In genomic region chr16:66609139-66609510, GRCh38 we compare ENCODE assay signal across 13 cellular contexts. TPM values are rescaled to one million over a fixed set of nuclear protein-coding genes. Genes with fewer than 3 reads are reported as not detected.
DNase-seq lines count a peak whose midpoint lies in the region; TF ChIP-seq lines count a peak whose summit lies in the region.
"Had no signal": no experiment of that assay in that cellular context is flagged by ENCODE, and none has a peak within 500 bp of the region (broad histone marks: within the 10 kb centered on the region; RNA-seq: fewer than 3 reads in every experiment).

No MANE protein-coding gene starts in this region.

- WGBS in HUES64 = 89% methylated on average over 12 of the region's 12 CpGs
- WGBS in trophoblast cell (ENCODE audit: extremely low coverage, insufficient coverage, insufficient read length) = no CpG with 5 or more reads among the region's 12 CpGs

- H2AFZ ChIP-seq in trophoblast cell (ENCODE audit: insufficient read depth, low read length, poor library complexity) = no peak overlapping the region

- H3K27ac Mint-ChIP-seq in endothelial cell (ENCODE audit: unreplicated experiment) (peak overlapping the region; percentile 24), chondrocyte (ENCODE audit: unreplicated experiment) (no peak overlapping the region)

- H3K4me1 Mint-ChIP-seq in endothelial cell (ENCODE audit: unreplicated experiment) (peaks cover 36% of the 10 kb centered on the region), chondrocyte (ENCODE audit: low read depth) (peaks cover 32% of the 10 kb centered on the region)

- peaks cover 52% of the 10 kb centered on the region for H3K36me3 ChIP-seq in HUES64 (ENCODE audit: insufficient read depth, low read length)
- peaks cover 47 to 55% of the 10 kb centered on the region in 2 experiments for H3K36me3 ChIP-seq in trophoblast cell (ENCODE audit: control insufficient read depth in 1 of 2, insufficient read depth in 2 of 2, low read length in 2 of 2)

- H3K9me3 Mint-ChIP-seq in endothelial cell (ENCODE audit: unreplicated experiment) = no peaks in the 10 kb centered on the region
- H3K9me3 Mint-ChIP-seq in chondrocyte (ENCODE audit: low read depth) = no peaks in the 10 kb centered on the region
- H3K9me3 Mint-ChIP-seq: activated CD4-positive, alpha-beta T cell treated with anti-CD3 and anti-CD28 coated beads, Interleukin-2, amount 10 ng/mL, durations not matched to agents 24 days and 14 days had no signal

- TF ChIP-seq CTCF in C4-2B (conservative IDR thresholded peaks at IDR 0.05) (no peak), endothelial cell (IDR thresholded peaks at IDR 0.05; ENCODE audit: unreplicated experiment) (no peak), chondrocyte (IDR thresholded peaks at IDR 0.05) (no peak)

- H3K27ac ChIP-seq in C4-2B (peak overlapping the region; percentile 12; the same call in 1 of the 2 replicates), HUES64 (ENCODE audit: low read depth, low read length) (peak overlapping the region; percentile 24; the same call in 1 of the 2 replicates), trophoblast cell (ENCODE audit: low read depth, low read length) (no peak overlapping the region)

- DNase-seq in endothelial cell (ENCODE audit: low spot score) (no peak), trophoblast cell (peak; percentile 40 to 63), chondrocyte (ENCODE audit: low spot score) (no peak), H4 (ENCODE audit: low spot score) (no peak), AG08395 (ENCODE audit: low spot score) (no peak)
- no peak for DNase-seq in activated naive CD4-positive, alpha-beta T cell treated with Interleukin-2 at 50 U/mL for 16 hours

- H3K9ac ChIP-seq in HUES64 (ENCODE audit: low read depth, low read length) = no peak overlapping the region
- H3K9ac ChIP-seq in trophoblast cell (ENCODE audit: low read length) = no peak overlapping the region

- H3K23ac ChIP-seq in trophoblast cell (ENCODE audit: low read length) = no peak overlapping the region

- H3K9me3 ChIP-seq in HUES64 (ENCODE audit: insufficient read depth, low read depth, low read length) (peaks cover 3% of the 10 kb centered on the region; the same call in 1 of the 2 replicates), trophoblast cell (ENCODE audit: insufficient read depth, low read depth, low read length) (peaks cover 6% of the 10 kb centered on the region)
- H3K9me3 ChIP-seq: ascending aorta, MG63 had no signal

- no peak overlapping the region for H3K4ac ChIP-seq in trophoblast cell (ENCODE audit: low read depth, low read length)

- peaks cover 14% of the 10 kb centered on the region for H3K79me1 ChIP-seq in trophoblast cell (ENCODE audit: low read length)

- H3K27me3 ChIP-seq in HUES64 (ENCODE audit: insufficient read depth, low read length) = no peaks in the 10 kb centered on the region
- no peaks in the 10 kb centered on the region for H3K27me3 ChIP-seq in trophoblast cell (ENCODE audit: insufficient read depth, low read length)
- H3K27me3 ChIP-seq: ascending aorta, MG63 had no signal

- H4K8ac ChIP-seq in trophoblast cell (ENCODE audit: low read depth, low read length) = no peak overlapping the region

- no peak overlapping the region for H3K4me2 ChIP-seq in trophoblast cell (ENCODE audit: low read length)

- no peak overlapping the region for H3K4me3 Mint-ChIP-seq in endothelial cell (ENCODE audit: unreplicated experiment)
- H3K4me3 Mint-ChIP-seq in chondrocyte (ENCODE audit: unreplicated experiment) = no peak overlapping the region

- no peak overlapping the region for H4K12ac ChIP-seq in trophoblast cell (ENCODE audit: low read depth, low read length)

- H3K4me3 ChIP-seq in HUES64 (ENCODE audit: low read length) (no peak overlapping the region), trophoblast cell (ENCODE audit: low read depth, low read length) (no peak overlapping the region)
- H3K4me3 ChIP-seq: ascending aorta, MG63 had no signal

- H3K4me1 ChIP-seq in HUES64 (ENCODE audit: insufficient read depth, low read length) = peaks cover 10% of the 10 kb centered on the region
- peaks cover 17 to 20% of the 10 kb centered on the region in 2 experiments for H3K4me1 ChIP-seq in trophoblast cell (ENCODE audit: control insufficient read depth in 1 of 2, insufficient read depth in 2 of 2, low read length in 2 of 2)

- H3K36me3 Mint-ChIP-seq in endothelial cell (ENCODE audit: low read depth, unreplicated experiment) (peaks cover 28% of the 10 kb centered on the region), chondrocyte (ENCODE audit: low read depth) (peaks cover 15% of the 10 kb centered on the region)

- no peak overlapping the region for H2BK5ac ChIP-seq in trophoblast cell (ENCODE audit: low read depth, low read length, poor library complexity)

- H2AK5ac ChIP-seq in trophoblast cell (ENCODE audit: low read length) = no peak overlapping the region

- H3K14ac ChIP-seq in trophoblast cell (ENCODE audit: low read length) = no peak overlapping the region

- no peak overlapping the region for H4K91ac ChIP-seq in trophoblast cell (ENCODE audit: low read depth, low read length)

- peaks cover 12% of the 10 kb centered on the region for H3K79me2 ChIP-seq in trophoblast cell (ENCODE audit: control insufficient read depth, insufficient read depth, low read length, poor library complexity)

- H3K18ac ChIP-seq in trophoblast cell (ENCODE audit: low read length) = peak overlapping the region; percentile 8

- peaks cover 13% of the 10 kb centered on the region for H3K27me3 Mint-ChIP-seq in endothelial cell (ENCODE audit: unreplicated experiment)
- no peaks in the 10 kb centered on the region for H3K27me3 Mint-ChIP-seq in chondrocyte (ENCODE audit: low read depth)
- H3K27me3 Mint-ChIP-seq: activated CD4-positive, alpha-beta T cell treated with anti-CD3 and anti-CD28 coated beads, Interleukin-2, amount 10 ng/mL, durations not matched to agents 24 days and 14 days had no signal

- H2BK12ac ChIP-seq in trophoblast cell (ENCODE audit: low read length) = no peak overlapping the region

- H2BK120ac ChIP-seq in trophoblast cell (ENCODE audit: insufficient read depth, low read length, poor library complexity) = no peak overlapping the region

RNA-seq across cellular contexts. Expression of gene CMTM3, which starts 4.6 kb away (rescaled TPM):
- polyA plus RNA-seq in HUES64 (2013, experiment 1 of 2) = 38.6 TPM
- 48.1 TPM for polyA plus RNA-seq in HUES64 (2013, experiment 2 of 2)
- 268 TPM for total RNA-seq in endothelial cell (ENCODE audit: unreplicated experiment)
- 68.4 and 70.2 TPM in 2 replicates for polyA plus RNA-seq in trophoblast cell (2013)
- 76.5 to 77.8 TPM (median 77.6 TPM) in 3 replicates for total RNA-seq in chondrocyte
- 20.0 and 29.8 TPM in 2 replicates for total RNA-seq in H4 (2014; rRNA removed; shearing (Covaris generic))

RNA-seq across cellular contexts. Expression of gene CMTM2, which starts 29.9 kb away (rescaled TPM):
- polyA plus RNA-seq in HUES64 (2013, experiment 1 of 2) = not detected
- not detected for polyA plus RNA-seq in HUES64 (2013, experiment 2 of 2)
- 2.1 TPM for total RNA-seq in endothelial cell (ENCODE audit: unreplicated experiment)
- not detected in 2 replicates for polyA plus RNA-seq in trophoblast cell (2013)
- total RNA-seq in chondrocyte = not detected in 3 replicates
- total RNA-seq in H4 (2014; rRNA removed; shearing (Covaris generic)) = not detected in 2 replicates
- total RNA-seq: ascending aorta, cerebellum, left colon had no signal

RNA-seq across cellular contexts. Expression of gene CMTM1, which starts 42.9 kb away (rescaled TPM):
- 2.7 TPM for polyA plus RNA-seq in HUES64 (2013, experiment 1 of 2)
- 4.2 TPM for polyA plus RNA-seq in HUES64 (2013, experiment 2 of 2)
- total RNA-seq in endothelial cell (ENCODE audit: unreplicated experiment) (8.3 TPM), chondrocyte (6.3 to 11.9 TPM (median 9.6 TPM) in 3 replicates)
- polyA plus RNA-seq in trophoblast cell (2013) = 1.4 TPM in 2 replicates
- 0.85 and 1.1 TPM in 2 replicates for total RNA-seq in H4 (2014; rRNA removed; shearing (Covaris generic))
- total RNA-seq: ascending aorta had no signal

RNA-seq across cellular contexts. Expression of gene CKLF, which starts 56.7 kb away (rescaled TPM):
- 32.8 TPM for polyA plus RNA-seq in HUES64 (2013, experiment 1 of 2)
- 36.9 TPM for polyA plus RNA-seq in HUES64 (2013, experiment 2 of 2)
- total RNA-seq in endothelial cell (ENCODE audit: unreplicated experiment) (38.0 TPM), chondrocyte (47.3 to 52.8 TPM (median 51.9 TPM) in 3 replicates)
- 27.2 and 28.1 TPM in 2 replicates for polyA plus RNA-seq in trophoblast cell (2013)
- 158 and 163 TPM in 2 replicates for total RNA-seq in H4 (2014; rRNA removed; shearing (Covaris generic))
- total RNA-seq: ascending aorta had no signal

RNA-seq across cellular contexts. Expression of gene TK2, which starts 59.2 kb away (rescaled TPM):
- 3.2 TPM for polyA plus RNA-seq in HUES64 (2013, experiment 1 of 2)
- polyA plus RNA-seq in HUES64 (2013, experiment 2 of 2) = 3.6 TPM
- total RNA-seq in endothelial cell (ENCODE audit: unreplicated experiment) (13.1 TPM), chondrocyte (30.4 to 34.3 TPM (median 33.6 TPM) in 3 replicates)
- polyA plus RNA-seq in trophoblast cell (2013) = 3.4 and 3.7 TPM in 2 replicates
- total RNA-seq in H4 (2014; rRNA removed; shearing (Covaris generic)) = 12.0 and 15.5 TPM in 2 replicates

Comparison
In these comparisons a context has a peak if more than half of its experiments do, and no peak if none do; other contexts are left out.
1. DNase-seq: peak in trophoblast cell (2 of 2); none in endothelial cell (single experiment), chondrocyte (single experiment), H4 (single experiment), AG08395 (single experiment) and activated naive CD4-positive, alpha-beta T cell treated with Interleukin-2 at 50 U/mL for 16 hours (single experiment).